Comparison of ENCODE assay signal across 28 cellular contexts in genomic region chr12:125336246-125336645, GRCh38.
"Had no signal": no experiment of that assay in that cellular context is flagged by ENCODE, and none has a peak within 500 bp of the region (broad histone marks: within the 10 kb centered on the region; RNA-seq: fewer than 3 reads in every experiment).

No MANE protein-coding gene starts in this region.

- DNase-seq: Karpas-422, Kasumi-1, MG63, MV-4-11, NCI-H1048, NCI-H1092, NCI-H1092 treated with DMSO at 0.1 percent for 48 hours, NCI-H1105, NCI-H1105 treated with DMSO at 0.1 percent for 48 hours, NCI-H1417 treated with DMSO at 0.1 percent for 48 hours, NCI-H1436, NCI-H1436 treated with DMSO at 0.1 percent for 48 hours, NCI-H1694, NCI-H1694 treated with DMSO at 0.1 percent for 48 hours, NCI-H187, NCI-H187 treated with DMSO at 0.1 percent for 48 hours, NCI-H1930, NCI-H2029, NCI-H2081 treated with DMSO at 0.1 percent for 48 hours, NCI-H2107, NCI-H2171, NCI-H2171 treated with DMSO at 0.1 percent for 48 hours, NCI-H2227 treated with DMSO at 0.1 percent for 48 hours, NCI-H226, NCI-H446, NCI-H446 treated with DMSO at 0.1 percent for 48 hours, NCI-H510A, NCI-H510A treated with DMSO at 0.1 percent for 48 hours had no signal

- H3K9me3 ChIP-seq: MG63 had no signal

- H3K36me3 ChIP-seq: MG63 had no signal

- H3K4me3 ChIP-seq: MG63 had no signal
